In genomic region chr18:34562252-34562870, GRCh38 we compare ENCODE assay signal across 22 cellular contexts.
DNase-seq lines count a peak whose midpoint lies in the region; ATAC-seq and TF ChIP-seq lines count a peak whose summit lies in the region.
"Had no signal": no experiment of that assay in that cellular context is flagged by ENCODE, and none has a peak within 500 bp of the region (broad histone marks: within the 10 kb centered on the region; RNA-seq: fewer than 3 reads in every experiment).

No MANE protein-coding gene starts in this region.

- no peaks in the 10 kb centered on the region for H3K27me3 ChIP-seq in heart right ventricle
- H3K27me3 ChIP-seq: SJSA1 had no signal

- H3K4me1 ChIP-seq in heart right ventricle, result peaks cover 0 to 14% (median 0%) of the 10 kb centered on the region in 9 donors
- H3K4me1 ChIP-seq: A549, SJSA1 had no signal

- WGBS in heart right ventricle, 2 donors, result 50 to 54% methylated on average over 6 of the region's 6 CpGs

- TF ChIP-seq CTCF in heart right ventricle (IDR thresholded peaks at IDR 0.05), result no peak
- no peak for TF ChIP-seq CTCF in CD14-positive monocyte (IDR thresholded peaks at IDR 0.05)

- in situ Hi-C loops in KBM-7 (cut with MboI; ENCODE audit: low pct_unique_long_range_greater_than_20kb, low sequenced_read_pairs), result no loop called here

- ATAC-seq in heart right ventricle, result peak in 7 of 8 donors; percentile 63 to 93 (median 87)
- no peak for ATAC-seq in sciatic nerve
- no peak for ATAC-seq in HG03108 (IDR thresholded peaks at IDR 0.05; ENCODE audit: unreplicated experiment)
- ATAC-seq: A549, HCT116, Panc1 had no signal

- peaks cover 0 to 3% (median 0%) of the 10 kb centered on the region in 11 donors for H3K9me3 ChIP-seq in heart right ventricle
- H3K9me3 ChIP-seq: A549, SJSA1 had no signal

- H3K27ac ChIP-seq in heart right ventricle, result peak overlapping the region in 9 of 10 donors; percentile 12 to 82 (median 66)
- H3K27ac ChIP-seq: A549, SJSA1 had no signal

- DNase-seq in KBM-7 (peak; percentile 1), MV-4-11 (lab: John Stamatoyannopoulos, UW) (peak; percentile 84), heart right ventricle (no peak), myocyte (ENCODE audit: low read depth) (peak; percentile 53), CD14-positive monocyte (ENCODE audit: low spot score) (no peak), sciatic nerve (ENCODE audit: low spot score) (no peak), midbrain (lab: John Stamatoyannopoulos, UW) (no peak)
- DNase-seq: EL, GF-D8, IMR-90, NCI-H1092, NCI-H1436, NCI-H187 treated with DMSO at 0.1 percent for 48 hours, NCI-H2107, NCI-H446 treated with DMSO at 0.1 percent for 48 hours, NCI-H526 treated with DMSO at 0.1 percent for 48 hours had no signal

- intact Hi-C loops in heart right ventricle (cut with DNase I) (loop anchor here in 3 of 10 donors (5.0 kb wide), 3 partner anchors 65 to 830 kb away; no protein-coding TSS in a partner anchor), CD14-positive monocyte (cut with micrococcal nuclease) (no loop called here), sciatic nerve (cut with DNase I) (no loop called here)

- no peaks in the 10 kb centered on the region for H3K36me3 ChIP-seq in heart right ventricle
- H3K36me3 ChIP-seq: SJSA1 had no signal

- no peak overlapping the region for H3K27ac Mint-ChIP-seq in CD14-positive monocyte
- H3K27ac Mint-ChIP-seq: B cell had no signal

- no peaks in the 10 kb centered on the region for H3K4me1 Mint-ChIP-seq in CD14-positive monocyte
- H3K4me1 Mint-ChIP-seq: B cell had no signal

- H3K36me3 Mint-ChIP-seq in CD14-positive monocyte, result no peaks in the 10 kb centered on the region

- no peaks in the 10 kb centered on the region for H3K27me3 Mint-ChIP-seq in CD14-positive monocyte (ENCODE audit: low read depth in 3 of 3)
- H3K27me3 Mint-ChIP-seq: B cell had no signal

- peak overlapping the region in 2 of 10 donors; percentile 4 for H3K4me3 ChIP-seq in heart right ventricle
- H3K4me3 ChIP-seq: A549, SJSA1 had no signal

- H3K4me3 Mint-ChIP-seq in CD14-positive monocyte, result no peak overlapping the region
- H3K4me3 Mint-ChIP-seq: B cell had no signal

- peaks cover 0 to 14% (median 4%) of the 10 kb centered on the region in 7 donors for H3K9me3 Mint-ChIP-seq in CD14-positive monocyte

Comparison
In these comparisons a context has a peak if more than half of its experiments do, and no peak if none do; other contexts are left out.
1. DNase-seq: peak in KBM-7 (single experiment), MV-4-11 (single experiment) and myocyte (single experiment); none in heart right ventricle (0 of 2), CD14-positive monocyte (single experiment), sciatic nerve (single experiment) and midbrain (single experiment).
2. ATAC-seq: peak in heart right ventricle (7 of 8); none in sciatic nerve (single experiment) and HG03108 (single experiment).